ENCODE assay signal across 15 cellular contexts in the genomic region with DNA sequence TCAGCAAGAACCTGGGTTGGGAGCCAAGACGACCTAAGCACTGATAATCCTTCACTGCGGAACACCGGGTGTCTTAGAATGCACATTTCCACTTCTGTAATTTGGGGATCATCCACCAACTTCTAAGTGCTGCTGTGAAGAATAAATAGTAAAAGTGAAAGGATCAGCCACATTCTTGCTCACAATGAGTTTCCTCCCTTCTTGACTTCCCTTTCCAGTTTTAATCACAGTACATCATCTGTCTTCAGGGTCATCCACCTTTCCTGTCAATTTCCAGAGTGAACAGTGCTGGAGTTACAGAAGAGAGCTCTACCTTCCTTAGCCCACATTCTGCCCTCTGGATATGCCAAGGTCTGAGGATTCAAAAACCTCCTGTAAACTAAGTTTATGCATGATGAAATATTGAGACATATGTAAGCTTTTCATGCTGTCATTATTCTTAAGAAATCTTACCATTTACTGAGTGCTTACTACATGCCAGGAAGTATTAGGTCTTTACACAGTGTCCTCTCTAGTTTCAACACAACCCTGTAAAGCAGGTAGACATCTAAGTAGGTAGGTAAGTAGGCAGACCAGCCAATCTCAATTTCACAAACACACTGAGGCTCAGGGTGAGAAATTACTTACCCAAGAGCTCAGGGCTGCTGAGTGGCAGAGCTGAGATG.
DNase-seq lines count a peak whose midpoint lies in the region; FAIRE-seq and TF ChIP-seq lines count a peak whose summit lies in the region.
"Had no signal": no experiment of that assay in that cellular context is flagged by ENCODE, and none has a peak within 500 bp of the region (broad histone marks: within the 10 kb centered on the region; RNA-seq: fewer than 3 reads in every experiment).

No MANE protein-coding gene starts in this region.

- H2AK5ac ChIP-seq in mesenchymal stem cell (ENCODE audit: low read length, severe bottlenecking), result no peak overlapping the region

- H3K4me3 ChIP-seq in AG09309 (ENCODE audit: control insufficient read depth, low read depth, low read length), result no peak overlapping the region
- H3K4me3 ChIP-seq in mammary epithelial cell (replicated peaks in 1 of 3; ENCODE audit: insufficient read depth in 1 of 3, low read depth in 2 of 3, low read length in 3 of 3), result no peak overlapping the region
- H3K4me3 ChIP-seq in mesenchymal stem cell (ENCODE audit: insufficient read depth in 1 of 2, low read depth in 1 of 2, low read length in 2 of 2), result peak overlapping the region in 1 of 2 experiments; percentile 60
- H3K4me3 ChIP-seq in small intestine (ENCODE audit: low read depth in 1 of 2, low read length in 2 of 2), result no peak overlapping the region

- H4K91ac ChIP-seq in mesenchymal stem cell (ENCODE audit: low read length), result no peak overlapping the region

- H3K36me3 ChIP-seq in mammary epithelial cell (ENCODE audit: insufficient read depth, low read length), result peaks cover 6% of the 10 kb centered on the region
- peaks cover 12 to 21% of the 10 kb centered on the region in 2 experiments for H3K36me3 ChIP-seq in mesenchymal stem cell (ENCODE audit: control insufficient read depth in 1 of 2, insufficient read depth in 2 of 2, low read depth in 1 of 2, low read length in 2 of 2)
- H3K36me3 ChIP-seq in small intestine (ENCODE audit: control insufficient read depth in 2 of 2, insufficient read depth in 2 of 2, low read length in 2 of 2), result peaks cover 10 to 11% of the 10 kb centered on the region in 2 donors

- H3K14ac ChIP-seq in mesenchymal stem cell (ENCODE audit: low read length in 2 of 2), result no peak overlapping the region

- intact Hi-C loops in mammary epithelial cell (cut with micrococcal nuclease), result loop anchor here (5.0 to 10.0 kb wide), 2 partner anchors 127 to 1470 kb away; no protein-coding TSS in a partner anchor

- peak; percentile 69 for DNase-seq in AG09309 (ENCODE audit: low read depth)
- no peak for DNase-seq in H54 (ENCODE audit: insufficient read length, low spot score)
- no peak for DNase-seq in mammary epithelial cell
- no peak for DNase-seq in mesenchymal stem cell
- no peak for DNase-seq in GM19240 (ENCODE audit: insufficient read length, low spot score)
- DNase-seq in pons (ENCODE audit: low spot score), result no peak
- no peak for DNase-seq in small intestine
- no peak for DNase-seq in NCI-H345 (lab: John Stamatoyannopoulos, UW)
- DNase-seq: activated effector memory CD4-positive, alpha-beta T cell treated with anti-CD3 and anti-CD28 coated beads, Interleukin-2, amount 50 U/mL, for 16 hours; glutamatergic neuron; NCI-H1092; NCI-H526 treated with DMSO at 0.1 percent for 48 hours; stimulated activated CD4-positive, alpha-beta T cell treated with anti-CD3 and anti-CD28 coated beads, Interleukin-4, amount 100 ng/mL, for 1 hour had no signal

- no peak for TF ChIP-seq CTCF in AG09309 (IDR thresholded peaks at IDR 0.05; ENCODE audit: control insufficient read depth, insufficient read depth, low read depth, low read length, missing control alignments)
- no peak for TF ChIP-seq CTCF in mammary epithelial cell (conservative IDR thresholded peaks at IDR 0.05 in 1 of 2, IDR thresholded peaks at IDR 0.05 in 1 of 2; ENCODE audit: extremely low read depth in 1 of 2, insufficient read depth in 1 of 2, low read depth in 1 of 2, low read length in 2 of 2)

- no peak overlapping the region for H4K8ac ChIP-seq in mesenchymal stem cell (ENCODE audit: low read length)

- H2BK120ac ChIP-seq in mesenchymal stem cell (ENCODE audit: low read depth, low read length), result no peak overlapping the region

- H2AFZ ChIP-seq in mammary epithelial cell (ENCODE audit: low read depth, low read length), result no peak overlapping the region
- H2AFZ ChIP-seq in mesenchymal stem cell (ENCODE audit: low read depth, low read length), result no peak overlapping the region
- H2AFZ ChIP-seq: parathyroid adenoma had no signal

- in situ Hi-C loops in mammary epithelial cell (cut with MboI; ENCODE audit: low sequenced_read_pairs in 2 of 2), result no loop called here

- H3K4me1 ChIP-seq in mammary epithelial cell (ENCODE audit: insufficient read depth, low read length) (peaks cover 13% of the 10 kb centered on the region), mesenchymal stem cell (ENCODE audit: control insufficient read depth, insufficient read depth, low read depth, low read length) (no peaks in the 10 kb centered on the region), small intestine (ENCODE audit: control insufficient read depth in 2 of 2, insufficient read depth in 1 of 2, low read depth in 1 of 2, low read length in 1 of 2) (no peaks in the 10 kb centered on the region)

- CTCF ChIA-PET in mammary epithelial cell (lab: Charles Lee; ENCODE audit: low non-redundant PET), result no interaction called here

- no peaks in the 10 kb centered on the region for H4K20me1 ChIP-seq in mammary epithelial cell (ENCODE audit: insufficient read depth, low read length)

- dilution Hi-C loops in mammary epithelial cell (cut with HindIII; ENCODE audit: low sequenced_read_pairs), result no loop called here

- no peak overlapping the region for H3K4ac ChIP-seq in mesenchymal stem cell (ENCODE audit: low read depth in 1 of 2, low read length in 2 of 2)

- no peak for TF ChIP-seq POLR2A in H54 (IDR thresholded peaks at IDR 0.05; ENCODE audit: low read depth, low read length)

- H3K18ac ChIP-seq in mesenchymal stem cell (ENCODE audit: low read depth in 1 of 2, low read length in 2 of 2), result no peak overlapping the region

- H3K4me2 ChIP-seq in mammary epithelial cell (ENCODE audit: insufficient read depth, low read depth, low read length) (no peak overlapping the region), mesenchymal stem cell (ENCODE audit: low read length, poor library complexity, severe bottlenecking) (no peak overlapping the region)

- H2BK15ac ChIP-seq in mesenchymal stem cell (ENCODE audit: low read depth, poor library complexity, severe bottlenecking), result no peak overlapping the region

- H2BK5ac ChIP-seq in mesenchymal stem cell (ENCODE audit: low read depth, low read length, poor library complexity, severe bottlenecking), result no peak overlapping the region

- H3K9ac ChIP-seq in mammary epithelial cell (ENCODE audit: insufficient read depth, low read length), result no peak overlapping the region
- H3K9ac ChIP-seq in mesenchymal stem cell (ENCODE audit: low read length), result peak overlapping the region; percentile 87
- H3K9ac ChIP-seq: parathyroid adenoma had no signal

- no peaks in the 10 kb centered on the region for H3K79me2 ChIP-seq in mammary epithelial cell (ENCODE audit: insufficient read depth, low read length)
- H3K79me2 ChIP-seq: parathyroid adenoma had no signal

- no peak overlapping the region for H3K27ac ChIP-seq in mammary epithelial cell (ENCODE audit: insufficient read depth, low read depth, low read length)
- H3K27ac ChIP-seq in mesenchymal stem cell (ENCODE audit: low read length, poor library complexity, severe bottlenecking), result no peak overlapping the region
- no peak overlapping the region for H3K27ac ChIP-seq in small intestine (ENCODE audit: low read depth in 1 of 2, low read length in 1 of 2)
- H3K27ac ChIP-seq: parathyroid adenoma had no signal

- 80% methylated on average over 3 of the region's 3 CpGs for WGBS in mammary epithelial cell (ENCODE audit: low coverage, missing lambda C conversion rate)
- 95% methylated on average over 3 of the region's 3 CpGs for WGBS in mesenchymal stem cell
- 58 to 90% (median 86%) methylated on average over 3 of the region's 3 CpGs for WGBS in small intestine, 3 donors

- no peaks in the 10 kb centered on the region for H3K27me3 ChIP-seq in mammary epithelial cell (ENCODE audit: insufficient read depth, low read length)
- H3K27me3 ChIP-seq in mesenchymal stem cell (ENCODE audit: control insufficient read depth in 1 of 2, insufficient read depth in 1 of 2, low read length in 2 of 2), result no peaks in the 10 kb centered on the region
- no peaks in the 10 kb centered on the region for H3K27me3 ChIP-seq in small intestine (ENCODE audit: control insufficient read depth in 2 of 2, insufficient read depth in 2 of 2, low read length in 2 of 2)

- H3K79me1 ChIP-seq in mesenchymal stem cell (replicated peaks; ENCODE audit: low read length, poor library complexity, severe bottlenecking), result peaks cover 5% of the 10 kb centered on the region

- no peak overlapping the region for H3K23ac ChIP-seq in mesenchymal stem cell (ENCODE audit: low read length in 2 of 2)

- no peak overlapping the region for H2BK12ac ChIP-seq in mesenchymal stem cell (ENCODE audit: low read length in 2 of 2)

- H3K9me3 ChIP-seq in mammary epithelial cell (replicated peaks; ENCODE audit: insufficient read depth, low read length), result no peaks in the 10 kb centered on the region
- H3K9me3 ChIP-seq in mesenchymal stem cell (ENCODE audit: control insufficient read depth, low read length), result no peaks in the 10 kb centered on the region
- no peaks in the 10 kb centered on the region for H3K9me3 ChIP-seq in small intestine (ENCODE audit: control insufficient read depth, low read depth)

- BruUV-seq in mammary epithelial cell (replicated peaks; lab: Mats Ljungman, UMichigan), result TSS peak; percentile 38

- FAIRE-seq in H54 (lab: Jason Lieb, UNC) (peak; percentile 11), small intestine (lab: Jason Lieb, UNC) (no peak)
- FAIRE-seq: colon had no signal
